ENCODE assay signal across 1 cellular context in genomic region chr14:101947904-101948665, GRCh38.
TF ChIP-seq lines count a peak whose summit lies in the region.

No MANE protein-coding gene starts in this region.

TF ChIP-seq in HCT116, 20 proteins besides CTCF, POLR2A, EP300 and RAD21 (continued from another document):
- TF ChIP-seq EZH2phosphoT487 (IDR thresholded peaks at IDR 0.05; ENCODE audit: borderline replicate concordance) (no peak), SRF (IDR thresholded peaks at IDR 0.05; ENCODE audit: low read depth) (peak; percentile 94), SIN3A (IDR thresholded peaks at IDR 0.05; ENCODE audit: low read depth) (peak; percentile 95), CBX3 (IDR thresholded peaks at IDR 0.05; ENCODE audit: low read depth) (peak; percentile 90), ZNF274 (IDR thresholded peaks at IDR 0.05; ENCODE audit: low read depth, low read length) (no peak), EZH2 (IDR thresholded peaks at IDR 0.05) (no peak)
